ENCODE assay signal across 35 cellular contexts in genomic region chr15:67622110-67622509, GRCh38.
DNase-seq lines count a peak whose midpoint lies in the region; ATAC-seq, FAIRE-seq and TF ChIP-seq lines count a peak whose summit lies in the region.
"Had no signal": no experiment of that assay in that cellular context is flagged by ENCODE, and none has a peak within 500 bp of the region (broad histone marks: within the 10 kb centered on the region; RNA-seq: fewer than 3 reads in every experiment).

No MANE protein-coding gene starts in this region.

- H3K4me3 ChIP-seq in HEK293 (ENCODE audit: low read depth, low read length) (no peak overlapping the region), K562 (no peak overlapping the region)
- H3K4me3 ChIP-seq: A549; BLaER1; BLaER1 treated with 17β-estradiol and CSF1 and Interleukin-3, amounts not matched to agents 10 nM and 100 nM had no signal

- H3K27ac ChIP-seq in HEK293 (ENCODE audit: extremely low read depth, low read depth, low read length): no peak overlapping the region
- no peak overlapping the region for H3K27ac ChIP-seq in K562 (ENCODE audit: extremely low read depth, low read depth, low read length)
- H3K27ac ChIP-seq: 22Rv1; A549; BLaER1; BLaER1 treated with 17β-estradiol and CSF1 and Interleukin-3, amounts not matched to agents 10 nM and 100 nM; C4-2B had no signal

- H3K79me2 ChIP-seq in K562 (ENCODE audit: control insufficient read depth, insufficient read depth, low read length): no peaks in the 10 kb centered on the region

- ATAC-seq in K562 (no peak), HG03432 (IDR thresholded peaks at IDR 0.05; ENCODE audit: unreplicated experiment) (no peak)
- ATAC-seq: A549; CD8-positive, alpha-beta T cell had no signal

- no peaks in the 10 kb centered on the region for H3K9me1 ChIP-seq in K562 (ENCODE audit: control insufficient read depth, insufficient read depth, low read length)

- H3K4me1 ChIP-seq in HEK293 (ENCODE audit: control insufficient read depth, insufficient read depth, low read length) (no peaks in the 10 kb centered on the region), K562 (replicated peaks in 1 of 2; ENCODE audit: control insufficient read depth in 2 of 2, insufficient read depth in 2 of 2, low read length in 2 of 2) (no peaks in the 10 kb centered on the region)
- H3K4me1 ChIP-seq: A549; BE2C; BLaER1; BLaER1 treated with 17β-estradiol and CSF1 and Interleukin-3, amounts not matched to agents 10 nM and 100 nM; Caco-2 had no signal

- peaks cover 3% of the 10 kb centered on the region for H3K36me3 Mint-ChIP-seq in activated CD4-positive, alpha-beta T cell treated with anti-CD3 and anti-CD28 coated beads, Interleukin-2, amount 10 ng/mL, durations not matched to agents 24 days and 14 days (ENCODE audit: low read depth)

- no peak for TF ChIP-seq EP300 in K562 (IDR thresholded peaks at IDR 0.05; ENCODE audit: low read length)

- H3K27me3 Mint-ChIP-seq in activated CD4-positive, alpha-beta T cell treated with anti-CD3 and anti-CD28 coated beads, Interleukin-2, amount 10 ng/mL, durations not matched to agents 24 days and 14 days: no peaks in the 10 kb centered on the region
- H3K27me3 Mint-ChIP-seq: B cell; CD4-positive, alpha-beta memory T cell; CD4-positive, alpha-beta T cell; CD4-positive, CD25-positive, alpha-beta regulatory T cell; CD8-positive, alpha-beta memory T cell had no signal

- peak; percentile 21 for DNase-seq in activated CD4-positive, alpha-beta T cell treated with anti-CD3 and anti-CD28 coated beads, Interleukin-2, amount 10 ng/mL, durations not matched to agents 24 days and 14 days
- no peak for DNase-seq in activated CD4-positive, alpha-beta T cell treated with anti-CD3 and anti-CD28 coated beads, Interleukin-2, amount 50 U/mL, for 4 hours
- DNase-seq in K562 (ENCODE audit: extremely low read depth in 1 of 4, low spot score in 3 of 4) (no peak), GM19238 (ENCODE audit: insufficient read length, low spot score) (no peak)
- DNase-seq: 8988T; ACHN; AML-193; BE2C; C1 segment of cervical spinal cord; Caco-2; Calu3; CD4-positive, alpha-beta memory T cell; CD4-positive, alpha-beta T cell; CD4-positive, CD25-positive, alpha-beta regulatory T cell; CD8-positive, alpha-beta memory T cell; CD8-positive, alpha-beta T cell; COR-L47; DMS 273 treated with DMSO at 0.1 percent for 48 hours; DMS153; DMS53; DMS79; DMS79 treated with DMSO at 0.1 percent for 48 hours; DND-41; EL had no signal

- no peaks in the 10 kb centered on the region for H3K4me1 Mint-ChIP-seq in activated CD4-positive, alpha-beta T cell treated with anti-CD3 and anti-CD28 coated beads, Interleukin-2, amount 10 ng/mL, durations not matched to agents 24 days and 14 days
- H3K4me1 Mint-ChIP-seq: B cell; CD14-positive monocyte; CD4-positive, alpha-beta memory T cell; CD8-positive, alpha-beta memory T cell had no signal

- 78% methylated on average over 2 of the region's 2 CpGs for WGBS in K562 (ENCODE audit: insufficient coverage, low coverage, missing lambda C conversion rate)

- H2AFZ ChIP-seq in K562 (ENCODE audit: low read depth, low read length): no peak overlapping the region

- intact Hi-C loops in activated CD4-positive, alpha-beta T cell treated with anti-CD3 and anti-CD28 coated beads, Interleukin-2, amount 10 ng/mL, durations not matched to agents 24 days and 14 days (cut with micrococcal nuclease): no loop called here
- intact Hi-C loops in K562 (cut with micrococcal nuclease): no loop called here

- no TSS peak for BruUV-seq in K562 (replicated peaks; lab: Mats Ljungman, UMichigan)

- TF ChIP-seq POLR2A in K562 (conservative IDR thresholded peaks at IDR 0.05): no peak

- no peak overlapping the region for H3K9ac ChIP-seq in K562 (ENCODE audit: insufficient read depth in 1 of 2, low read depth in 2 of 2, low read length in 2 of 2)
- H3K9ac ChIP-seq: BLaER1; BLaER1 treated with 17β-estradiol and CSF1 and Interleukin-3, amounts not matched to agents 10 nM and 100 nM had no signal

- no peaks in the 10 kb centered on the region for H3K9me3 ChIP-seq in HEK293 (ENCODE audit: control insufficient read depth, insufficient read depth, low read depth, low read length)
- H3K9me3 ChIP-seq in K562 (replicated peaks; ENCODE audit: control insufficient read depth, insufficient read depth, low read depth, low read length): no peaks in the 10 kb centered on the region
- H3K9me3 ChIP-seq: A549; BE2C; BLaER1; BLaER1 treated with 17β-estradiol and CSF1 and Interleukin-3, amounts not matched to agents 10 nM and 100 nM; Caco-2 had no signal

- H3K27ac Mint-ChIP-seq in activated CD4-positive, alpha-beta T cell treated with anti-CD3 and anti-CD28 coated beads, Interleukin-2, amount 10 ng/mL, durations not matched to agents 24 days and 14 days: no peak overlapping the region
- H3K27ac Mint-ChIP-seq: B cell; CD14-positive monocyte; CD4-positive, alpha-beta memory T cell; CD4-positive, alpha-beta T cell; CD4-positive, CD25-positive, alpha-beta regulatory T cell; CD8-positive, alpha-beta T cell had no signal

- no peaks in the 10 kb centered on the region for H4K20me1 ChIP-seq in K562 (replicated peaks; ENCODE audit: control insufficient read depth, insufficient read depth, low read length)
- H4K20me1 ChIP-seq: BLaER1; BLaER1 treated with 17β-estradiol and CSF1 and Interleukin-3, amounts not matched to agents 10 nM and 100 nM had no signal

- no peak for FAIRE-seq in K562 (lab: Jason Lieb, UNC)
- FAIRE-seq: A204.1, D721Med had no signal

- no peak overlapping the region for H3K4me2 ChIP-seq in K562 (ENCODE audit: insufficient read depth, low read length)
- H3K4me2 ChIP-seq: A549; BLaER1; BLaER1 treated with 17β-estradiol and CSF1 and Interleukin-3, amounts not matched to agents 10 nM and 100 nM had no signal

- CTCF ChIA-PET in HEK293 (lab: Yijun Ruan, JAX): no interaction called here
- CTCF ChIA-PET in K562 (lab: Yijun Ruan, JAX; ENCODE audit: low intra/inter-chr PET ratio): no interaction called here

- POLR2A ChIA-PET in HEK293 (lab: Yijun Ruan, JAX) (no interaction called here), K562 (lab: Yijun Ruan, JAX) (no interaction called here)

- TF ChIP-seq RAD21 in K562 (CRISPR knock-in tag; conservative IDR thresholded peaks at IDR 0.05 in 1 of 2, IDR thresholded peaks at IDR 0.05 in 1 of 2): no peak

- peaks cover 0 to 9% of the 10 kb centered on the region in 2 experiments; a peak in 1 of 3 replicates for H3K36me3 ChIP-seq in HEK293 (ENCODE audit: control insufficient read depth in 2 of 2, insufficient read depth in 1 of 2, low read length in 2 of 2)
- H3K36me3 ChIP-seq in K562 (ENCODE audit: control insufficient read depth, insufficient read depth, low read length): no peaks in the 10 kb centered on the region
- H3K36me3 ChIP-seq: BE2C had no signal

- no peaks in the 10 kb centered on the region for H3K9me3 Mint-ChIP-seq in activated CD4-positive, alpha-beta T cell treated with anti-CD3 and anti-CD28 coated beads, Interleukin-2, amount 10 ng/mL, durations not matched to agents 24 days and 14 days
- H3K9me3 Mint-ChIP-seq: CD14-positive monocyte; CD4-positive, alpha-beta memory T cell; CD4-positive, alpha-beta T cell; CD4-positive, CD25-positive, alpha-beta regulatory T cell; CD8-positive, alpha-beta memory T cell; CD8-positive, alpha-beta T cell had no signal

- H3K27me3 ChIP-seq in K562 (ENCODE audit: control insufficient read depth in 2 of 2, insufficient read depth in 2 of 2, low read length in 2 of 2): no peaks in the 10 kb centered on the region
- H3K27me3 ChIP-seq: BE2C; BLaER1; BLaER1 treated with 17β-estradiol and CSF1 and Interleukin-3, amounts not matched to agents 10 nM and 100 nM had no signal

- in situ Hi-C loops in K562 (cut with MboI): no loop called here

- TF ChIP-seq CTCF in HEK293 (tag by site-specific recombination; IDR thresholded peaks at IDR 0.05): no peak
- no peak for TF ChIP-seq CTCF in K562 (IDR thresholded peaks at IDR 0.05 in 2 of 3, conservative IDR thresholded peaks at IDR 0.05 in 1 of 3; ENCODE audit: insufficient read depth in 2 of 3, low read depth in 1 of 3, low read length in 3 of 3)

- H3K4me3 Mint-ChIP-seq in activated CD4-positive, alpha-beta T cell treated with anti-CD3 and anti-CD28 coated beads, Interleukin-2, amount 10 ng/mL, durations not matched to agents 24 days and 14 days: no peak overlapping the region
- H3K4me3 Mint-ChIP-seq: B cell; CD14-positive monocyte; CD4-positive, alpha-beta memory T cell; CD4-positive, alpha-beta T cell; CD4-positive, CD25-positive, alpha-beta regulatory T cell; CD8-positive, alpha-beta memory T cell; CD8-positive, alpha-beta T cell had no signal

TF ChIP-seq in HEK293, 187 proteins besides CTCF, POLR2A, EP300 and RAD21:
- TF ChIP-seq ZNF248 (tag by site-specific recombination; IDR thresholded peaks at IDR 0.05): no peak
- peak; percentile 92 for TF ChIP-seq ZNF623 (tag by site-specific recombination; IDR thresholded peaks at IDR 0.05)

TF ChIP-seq in K562, 482 proteins besides CTCF, POLR2A, EP300 and RAD21:
- peak; percentile 49 for TF ChIP-seq RBM25 (IDR thresholded peaks at IDR 0.05; ENCODE audit: low read depth, low read length, severe bottlenecking)
- no peak for TF ChIP-seq SAFB2 (IDR thresholded peaks at IDR 0.05; ENCODE audit: borderline replicate concordance, low read depth, low read length, severe bottlenecking)
- TF ChIP-seq BCOR (IDR thresholded peaks at IDR 0.05): 0 out of 2 replicates have a peak, but pooled peaks have one; percentile 13
